In the genomic region with DNA sequence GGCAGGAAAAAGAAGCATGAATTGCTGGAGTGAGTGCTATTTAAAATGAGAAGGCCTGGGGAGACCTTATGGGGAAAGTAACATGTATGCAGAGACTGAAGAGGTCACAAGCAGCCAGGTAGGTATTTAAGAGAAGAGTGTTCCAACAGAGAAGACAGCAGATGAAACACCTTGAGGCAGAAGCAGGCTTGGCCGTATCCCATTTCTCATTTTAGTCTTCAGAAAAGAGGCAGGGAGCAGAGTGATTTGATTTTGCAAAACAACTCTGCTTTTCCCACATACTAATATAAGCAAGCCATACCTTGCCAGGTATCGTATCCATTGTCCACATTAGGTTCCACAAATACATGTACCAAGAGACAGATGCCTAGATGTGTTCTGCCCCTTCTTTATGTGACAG, we compare ENCODE assay signal across 34 cellular contexts.
"Had no signal": no experiment of that assay in that cellular context is flagged by ENCODE, and none has a peak within 500 bp of the region (broad histone marks: within the 10 kb centered on the region; RNA-seq: fewer than 3 reads in every experiment).

No MANE protein-coding gene starts in this region.

- H3K4me3 ChIP-seq: MG63 had no signal

- H3K36me3 ChIP-seq: MG63 had no signal

- DNase-seq: Karpas-422, Kasumi-1, MG63, MM.1S, MV-4-11, NCI-H1048, NCI-H1092, NCI-H1092 treated with DMSO at 0.1 percent for 48 hours, NCI-H1105, NCI-H1105 treated with DMSO at 0.1 percent for 48 hours, NCI-H1417, NCI-H1417 treated with DMSO at 0.1 percent for 48 hours, NCI-H1436, NCI-H1436 treated with DMSO at 0.1 percent for 48 hours, NCI-H146, NCI-H1694, NCI-H1694 treated with DMSO at 0.1 percent for 48 hours, NCI-H187, NCI-H187 treated with DMSO at 0.1 percent for 48 hours, NCI-H1930, NCI-H2029, NCI-H2029 treated with DMSO at 0.1 percent for 48 hours, NCI-H2081, NCI-H2081 treated with DMSO at 0.1 percent for 48 hours, NCI-H2107, NCI-H2171, NCI-H2171 treated with DMSO at 0.1 percent for 48 hours, NCI-H2227 treated with DMSO at 0.1 percent for 48 hours, NCI-H226, NCI-H345, NCI-H446, NCI-H446 treated with DMSO at 0.1 percent for 48 hours, NCI-H510A, NCI-H510A treated with DMSO at 0.1 percent for 48 hours had no signal

- H3K9me3 ChIP-seq: MG63 had no signal
